In the genomic region with DNA sequence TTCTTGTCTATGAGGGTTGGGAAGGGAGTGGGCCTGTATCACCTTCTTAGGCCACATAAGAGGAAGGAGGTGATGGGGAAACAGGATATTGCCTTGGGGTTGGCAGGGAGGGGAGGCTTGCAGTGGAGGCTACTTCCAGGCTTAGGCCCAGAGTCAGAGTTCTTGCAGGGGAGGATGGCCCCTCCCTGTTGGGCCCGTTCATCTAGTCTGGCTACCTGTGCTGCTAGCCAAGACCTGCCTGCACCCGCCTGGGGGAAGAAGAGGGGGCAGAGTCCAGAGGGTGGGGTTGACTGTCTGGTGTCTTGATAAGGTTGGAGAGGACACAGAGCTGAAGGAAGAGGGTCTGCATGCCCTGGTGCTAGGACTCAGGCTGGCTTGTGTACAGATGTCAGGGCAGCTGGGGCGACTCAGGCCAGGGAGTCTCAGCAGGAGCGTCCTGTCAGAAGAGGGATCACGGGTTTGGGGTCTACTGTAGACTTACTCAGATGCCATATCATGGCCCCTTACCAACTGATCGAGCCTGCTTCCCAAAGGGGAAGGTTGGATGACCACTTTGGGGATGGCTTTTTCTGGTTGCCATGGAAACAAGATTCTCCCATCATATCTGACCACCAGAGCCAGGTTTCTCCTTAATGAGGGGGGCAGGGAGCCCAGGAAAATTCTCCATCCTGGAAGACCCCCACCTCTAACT, we compare ENCODE assay signal across 1 cellular context.
TF ChIP-seq lines count a peak whose summit lies in the region.

No MANE protein-coding gene starts in this region.

TF ChIP-seq in GM23338, 12 proteins besides CTCF, POLR2A, EP300 and RAD21 (continued from another document):
- TF ChIP-seq, protein P1, sequence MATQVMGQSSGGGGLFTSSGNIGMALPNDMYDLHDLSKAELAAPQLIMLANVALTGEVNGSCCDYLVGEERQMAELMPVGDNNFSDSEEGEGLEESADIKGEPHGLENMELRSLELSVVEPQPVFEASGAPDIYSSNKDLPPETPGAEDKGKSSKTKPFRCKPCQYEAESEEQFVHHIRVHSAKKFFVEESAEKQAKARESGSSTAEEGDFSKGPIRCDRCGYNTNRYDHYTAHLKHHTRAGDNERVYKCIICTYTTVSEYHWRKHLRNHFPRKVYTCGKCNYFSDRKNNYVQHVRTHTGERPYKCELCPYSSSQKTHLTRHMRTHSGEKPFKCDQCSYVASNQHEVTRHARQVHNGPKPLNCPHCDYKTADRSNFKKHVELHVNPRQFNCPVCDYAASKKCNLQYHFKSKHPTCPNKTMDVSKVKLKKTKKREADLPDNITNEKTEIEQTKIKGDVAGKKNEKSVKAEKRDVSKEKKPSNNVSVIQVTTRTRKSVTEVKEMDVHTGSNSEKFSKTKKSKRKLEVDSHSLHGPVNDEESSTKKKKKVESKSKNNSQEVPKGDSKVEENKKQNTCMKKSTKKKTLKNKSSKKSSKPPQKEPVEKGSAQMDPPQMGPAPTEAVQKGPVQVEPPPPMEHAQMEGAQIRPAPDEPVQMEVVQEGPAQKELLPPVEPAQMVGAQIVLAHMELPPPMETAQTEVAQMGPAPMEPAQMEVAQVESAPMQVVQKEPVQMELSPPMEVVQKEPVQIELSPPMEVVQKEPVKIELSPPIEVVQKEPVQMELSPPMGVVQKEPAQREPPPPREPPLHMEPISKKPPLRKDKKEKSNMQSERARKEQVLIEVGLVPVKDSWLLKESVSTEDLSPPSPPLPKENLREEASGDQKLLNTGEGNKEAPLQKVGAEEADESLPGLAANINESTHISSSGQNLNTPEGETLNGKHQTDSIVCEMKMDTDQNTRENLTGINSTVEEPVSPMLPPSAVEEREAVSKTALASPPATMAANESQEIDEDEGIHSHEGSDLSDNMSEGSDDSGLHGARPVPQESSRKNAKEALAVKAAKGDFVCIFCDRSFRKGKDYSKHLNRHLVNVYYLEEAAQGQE (IDR thresholded peaks at IDR 0.05; ENCODE audit: unreplicated experiment) = no peak
- TF ChIP-seq CREB1 (CRISPR knock-in tag; IDR thresholded peaks at IDR 0.05; ENCODE audit: low read depth) (no peak), JUNB (IDR thresholded peaks at IDR 0.05; ENCODE audit: unreplicated experiment) (no peak), STAT1 (IDR thresholded peaks at IDR 0.05; ENCODE audit: unreplicated experiment) (no peak), POLR2AphosphoS5 (IDR thresholded peaks at IDR 0.05; ENCODE audit: low read depth) (no peak), EZH2 (IDR thresholded peaks at IDR 0.05; ENCODE audit: low read depth, unreplicated experiment) (no peak)
- TF ChIP-seq, protein P2, sequence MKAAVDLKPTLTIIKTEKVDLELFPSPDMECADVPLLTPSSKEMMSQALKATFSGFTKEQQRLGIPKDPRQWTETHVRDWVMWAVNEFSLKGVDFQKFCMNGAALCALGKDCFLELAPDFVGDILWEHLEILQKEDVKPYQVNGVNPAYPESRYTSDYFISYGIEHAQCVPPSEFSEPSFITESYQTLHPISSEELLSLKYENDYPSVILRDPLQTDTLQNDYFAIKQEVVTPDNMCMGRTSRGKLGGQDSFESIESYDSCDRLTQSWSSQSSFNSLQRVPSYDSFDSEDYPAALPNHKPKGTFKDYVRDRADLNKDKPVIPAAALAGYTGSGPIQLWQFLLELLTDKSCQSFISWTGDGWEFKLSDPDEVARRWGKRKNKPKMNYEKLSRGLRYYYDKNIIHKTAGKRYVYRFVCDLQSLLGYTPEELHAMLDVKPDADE (IDR thresholded peaks at IDR 0.05) = no peak
